Comparison of ENCODE assay signal across 1 cellular context in the genomic region with DNA sequence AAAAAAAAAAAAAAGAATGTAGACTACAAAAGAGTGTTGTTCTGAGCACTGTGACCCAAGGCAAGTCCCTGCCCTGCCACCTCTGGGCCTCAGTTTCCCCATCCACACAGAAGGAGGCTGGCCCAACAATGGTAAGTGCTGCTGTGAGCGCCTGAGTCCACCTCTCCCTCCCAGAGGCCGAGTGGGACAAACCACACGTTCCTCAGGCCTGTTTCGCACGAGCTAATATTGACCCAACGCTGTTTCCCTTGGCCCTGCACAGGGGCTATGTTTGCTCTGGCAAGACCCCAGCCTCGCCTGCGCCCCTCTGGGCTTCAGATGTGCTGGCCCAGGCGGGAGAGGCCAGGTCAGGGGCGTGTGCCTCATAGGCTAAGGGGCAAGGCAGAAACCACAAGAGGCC.
TF ChIP-seq lines count a peak whose summit lies in the region.

No MANE protein-coding gene starts in this region.

TF ChIP-seq in K562, 482 proteins besides CTCF, POLR2A, EP300 and RAD21 (continued from another document and continues in another):
- TF ChIP-seq, protein P1, sequence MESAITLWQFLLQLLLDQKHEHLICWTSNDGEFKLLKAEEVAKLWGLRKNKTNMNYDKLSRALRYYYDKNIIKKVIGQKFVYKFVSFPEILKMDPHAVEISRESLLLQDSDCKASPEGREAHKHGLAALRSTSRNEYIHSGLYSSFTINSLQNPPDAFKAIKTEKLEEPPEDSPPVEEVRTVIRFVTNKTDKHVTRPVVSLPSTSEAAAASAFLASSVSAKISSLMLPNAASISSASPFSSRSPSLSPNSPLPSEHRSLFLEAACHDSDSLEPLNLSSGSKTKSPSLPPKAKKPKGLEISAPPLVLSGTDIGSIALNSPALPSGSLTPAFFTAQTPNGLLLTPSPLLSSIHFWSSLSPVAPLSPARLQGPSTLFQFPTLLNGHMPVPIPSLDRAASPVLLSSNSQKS (CRISPR knock-in tag; IDR thresholded peaks at IDR 0.05) = no peak
- TF ChIP-seq SIRT6 (IDR thresholded peaks at IDR 0.05; ENCODE audit: low read depth, low read length) (no peak), FOSL1 (tag; conservative IDR thresholded peaks at IDR 0.05) (no peak), TSHZ1 (CRISPR knock-in tag; IDR thresholded peaks at IDR 0.05) (0 out of 2 replicates have a peak, but pooled peaks have one; percentile 24), NRF1 (conservative IDR thresholded peaks at IDR 0.05 in 1 of 2, IDR thresholded peaks at IDR 0.05 in 1 of 2) (no peak), ESRRA (IDR thresholded peaks at IDR 0.05; ENCODE audit: borderline replicate concordance, low read depth) (no peak), NR2C1 (IDR thresholded peaks at IDR 0.05) (no peak), NR2C1 (tag; IDR thresholded peaks at IDR 0.05) (no peak), DMBX1 (CRISPR knock-in tag; IDR thresholded peaks at IDR 0.05; ENCODE audit: borderline replicate concordance) (peak; percentile 52; the same call in 1 of the 2 replicates), ADNP (tag; IDR thresholded peaks at IDR 0.05) (no peak), ZNF175 (CRISPR knock-in tag; IDR thresholded peaks at IDR 0.05; ENCODE audit: low read depth) (no peak), RFX5 (IDR thresholded peaks at IDR 0.05; ENCODE audit: low read depth, low read length) (no peak), MXI1 (IDR thresholded peaks at IDR 0.05; ENCODE audit: low read depth, low read length) (no peak), NCOA1 (IDR thresholded peaks at IDR 0.05; ENCODE audit: low read depth) (no peak), ZNF311 (CRISPR knock-in tag; IDR thresholded peaks at IDR 0.05) (0 out of 2 replicates have a peak, but pooled peaks have one; percentile 18), THAP7 (CRISPR knock-in tag; IDR thresholded peaks at IDR 0.05) (0 out of 2 replicates have a peak, but pooled peaks have one; percentile 9), CAMTA2 (CRISPR knock-in tag; conservative IDR thresholded peaks at IDR 0.05) (no peak), CBX8 (IDR thresholded peaks at IDR 0.05; ENCODE audit: borderline replicate concordance, extremely low read depth, low read depth, low read length, poor library complexity, severe bottlenecking) (no peak), TEAD4 (IDR thresholded peaks at IDR 0.05; ENCODE audit: low read length) (no peak), TEAD4 (CRISPR knock-in tag; IDR thresholded peaks at IDR 0.05; ENCODE audit: borderline replicate concordance) (no peak), ZNF212 (CRISPR knock-in tag; IDR thresholded peaks at IDR 0.05) (no peak), FOXA3 (CRISPR knock-in tag; conservative IDR thresholded peaks at IDR 0.05 in 1 of 2, IDR thresholded peaks at IDR 0.05 in 1 of 2) (no peak), ZNF780A (CRISPR knock-in tag; IDR thresholded peaks at IDR 0.05) (no peak; the same call in 1 of the 2 replicates), ZNF436 (CRISPR knock-in tag; IDR thresholded peaks at IDR 0.05) (no peak), ZNF717 (CRISPR knock-in tag; IDR thresholded peaks at IDR 0.05) (no peak), ETS2 (tag; IDR thresholded peaks at IDR 0.05; ENCODE audit: borderline replicate concordance, poor library complexity, severe bottlenecking) (no peak), ZNF146 (CRISPR knock-in tag; IDR thresholded peaks at IDR 0.05; ENCODE audit: unreplicated experiment) (no peak), THRA (IDR thresholded peaks at IDR 0.05) (no peak), KLF16 (IDR thresholded peaks at IDR 0.05) (no peak), HNRNPL (IDR thresholded peaks at IDR 0.05; ENCODE audit: low read depth, low read length) (no peak), XRCC3 (IDR thresholded peaks at IDR 0.05) (no peak), RBFOX2 (IDR thresholded peaks at IDR 0.05; ENCODE audit: low read depth, low read length) (no peak), RAD51 (IDR thresholded peaks at IDR 0.05; ENCODE audit: borderline replicate concordance, low read depth) (no peak), PHF20 (IDR thresholded peaks at IDR 0.05; ENCODE audit: partially characterized antibody) (no peak), XRCC5 (IDR thresholded peaks at IDR 0.05; ENCODE audit: low read depth, low read length) (no peak), CLOCK (CRISPR knock-in tag; IDR thresholded peaks at IDR 0.05; ENCODE audit: borderline replicate concordance) (no peak), ZNF77 (CRISPR knock-in tag; IDR thresholded peaks at IDR 0.05) (no peak), PML (IDR thresholded peaks at IDR 0.05; ENCODE audit: low read length) (no peak), ZHX1 (conservative IDR thresholded peaks at IDR 0.05; ENCODE audit: low read length) (no peak), TAF7 (tag; IDR thresholded peaks at IDR 0.05) (no peak), SIN3A (IDR thresholded peaks at IDR 0.05; ENCODE audit: borderline replicate concordance in 2 of 2, control insufficient read depth in 1 of 2, low read depth in 2 of 2, low read length in 2 of 2) (no peak), ZNF586 (CRISPR knock-in tag; conservative IDR thresholded peaks at IDR 0.05) (0 out of 2 replicates have a peak, but pooled peaks have one; percentile 59)
- TF ChIP-seq, protein P2, sequence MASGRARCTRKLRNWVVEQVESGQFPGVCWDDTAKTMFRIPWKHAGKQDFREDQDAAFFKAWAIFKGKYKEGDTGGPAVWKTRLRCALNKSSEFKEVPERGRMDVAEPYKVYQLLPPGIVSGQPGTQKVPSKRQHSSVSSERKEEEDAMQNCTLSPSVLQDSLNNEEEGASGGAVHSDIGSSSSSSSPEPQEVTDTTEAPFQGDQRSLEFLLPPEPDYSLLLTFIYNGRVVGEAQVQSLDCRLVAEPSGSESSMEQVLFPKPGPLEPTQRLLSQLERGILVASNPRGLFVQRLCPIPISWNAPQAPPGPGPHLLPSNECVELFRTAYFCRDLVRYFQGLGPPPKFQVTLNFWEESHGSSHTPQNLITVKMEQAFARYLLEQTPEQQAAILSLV (tag; IDR thresholded peaks at IDR 0.05) = 0 out of 2 replicates have a peak, but pooled peaks have one; percentile 28
- TF ChIP-seq, protein P3, sequence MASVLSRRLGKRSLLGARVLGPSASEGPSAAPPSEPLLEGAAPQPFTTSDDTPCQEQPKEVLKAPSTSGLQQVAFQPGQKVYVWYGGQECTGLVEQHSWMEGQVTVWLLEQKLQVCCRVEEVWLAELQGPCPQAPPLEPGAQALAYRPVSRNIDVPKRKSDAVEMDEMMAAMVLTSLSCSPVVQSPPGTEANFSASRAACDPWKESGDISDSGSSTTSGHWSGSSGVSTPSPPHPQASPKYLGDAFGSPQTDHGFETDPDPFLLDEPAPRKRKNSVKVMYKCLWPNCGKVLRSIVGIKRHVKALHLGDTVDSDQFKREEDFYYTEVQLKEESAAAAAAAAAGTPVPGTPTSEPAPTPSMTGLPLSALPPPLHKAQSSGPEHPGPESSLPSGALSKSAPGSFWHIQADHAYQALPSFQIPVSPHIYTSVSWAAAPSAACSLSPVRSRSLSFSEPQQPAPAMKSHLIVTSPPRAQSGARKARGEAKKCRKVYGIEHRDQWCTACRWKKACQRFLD (CRISPR knock-in tag; IDR thresholded peaks at IDR 0.05) = no peak
- TF ChIP-seq, protein P4, sequence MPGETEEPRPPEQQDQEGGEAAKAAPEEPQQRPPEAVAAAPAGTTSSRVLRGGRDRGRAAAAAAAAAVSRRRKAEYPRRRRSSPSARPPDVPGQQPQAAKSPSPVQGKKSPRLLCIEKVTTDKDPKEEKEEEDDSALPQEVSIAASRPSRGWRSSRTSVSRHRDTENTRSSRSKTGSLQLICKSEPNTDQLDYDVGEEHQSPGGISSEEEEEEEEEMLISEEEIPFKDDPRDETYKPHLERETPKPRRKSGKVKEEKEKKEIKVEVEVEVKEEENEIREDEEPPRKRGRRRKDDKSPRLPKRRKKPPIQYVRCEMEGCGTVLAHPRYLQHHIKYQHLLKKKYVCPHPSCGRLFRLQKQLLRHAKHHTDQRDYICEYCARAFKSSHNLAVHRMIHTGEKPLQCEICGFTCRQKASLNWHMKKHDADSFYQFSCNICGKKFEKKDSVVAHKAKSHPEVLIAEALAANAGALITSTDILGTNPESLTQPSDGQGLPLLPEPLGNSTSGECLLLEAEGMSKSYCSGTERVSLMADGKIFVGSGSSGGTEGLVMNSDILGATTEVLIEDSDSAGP (CRISPR knock-in tag; IDR thresholded peaks at IDR 0.05) = no peak
- TF ChIP-seq, protein P5, sequence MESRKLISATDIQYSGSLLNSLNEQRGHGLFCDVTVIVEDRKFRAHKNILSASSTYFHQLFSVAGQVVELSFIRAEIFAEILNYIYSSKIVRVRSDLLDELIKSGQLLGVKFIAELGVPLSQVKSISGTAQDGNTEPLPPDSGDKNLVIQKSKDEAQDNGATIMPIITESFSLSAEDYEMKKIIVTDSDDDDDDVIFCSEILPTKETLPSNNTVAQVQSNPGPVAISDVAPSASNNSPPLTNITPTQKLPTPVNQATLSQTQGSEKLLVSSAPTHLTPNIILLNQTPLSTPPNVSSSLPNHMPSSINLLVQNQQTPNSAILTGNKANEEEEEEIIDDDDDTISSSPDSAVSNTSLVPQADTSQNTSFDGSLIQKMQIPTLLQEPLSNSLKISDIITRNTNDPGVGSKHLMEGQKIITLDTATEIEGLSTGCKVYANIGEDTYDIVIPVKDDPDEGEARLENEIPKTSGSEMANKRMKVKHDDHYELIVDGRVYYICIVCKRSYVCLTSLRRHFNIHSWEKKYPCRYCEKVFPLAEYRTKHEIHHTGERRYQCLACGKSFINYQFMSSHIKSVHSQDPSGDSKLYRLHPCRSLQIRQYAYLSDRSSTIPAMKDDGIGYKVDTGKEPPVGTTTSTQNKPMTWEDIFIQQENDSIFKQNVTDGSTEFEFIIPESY (CRISPR knock-in tag; IDR thresholded peaks at IDR 0.05) = no peak
